In the genomic region with DNA sequence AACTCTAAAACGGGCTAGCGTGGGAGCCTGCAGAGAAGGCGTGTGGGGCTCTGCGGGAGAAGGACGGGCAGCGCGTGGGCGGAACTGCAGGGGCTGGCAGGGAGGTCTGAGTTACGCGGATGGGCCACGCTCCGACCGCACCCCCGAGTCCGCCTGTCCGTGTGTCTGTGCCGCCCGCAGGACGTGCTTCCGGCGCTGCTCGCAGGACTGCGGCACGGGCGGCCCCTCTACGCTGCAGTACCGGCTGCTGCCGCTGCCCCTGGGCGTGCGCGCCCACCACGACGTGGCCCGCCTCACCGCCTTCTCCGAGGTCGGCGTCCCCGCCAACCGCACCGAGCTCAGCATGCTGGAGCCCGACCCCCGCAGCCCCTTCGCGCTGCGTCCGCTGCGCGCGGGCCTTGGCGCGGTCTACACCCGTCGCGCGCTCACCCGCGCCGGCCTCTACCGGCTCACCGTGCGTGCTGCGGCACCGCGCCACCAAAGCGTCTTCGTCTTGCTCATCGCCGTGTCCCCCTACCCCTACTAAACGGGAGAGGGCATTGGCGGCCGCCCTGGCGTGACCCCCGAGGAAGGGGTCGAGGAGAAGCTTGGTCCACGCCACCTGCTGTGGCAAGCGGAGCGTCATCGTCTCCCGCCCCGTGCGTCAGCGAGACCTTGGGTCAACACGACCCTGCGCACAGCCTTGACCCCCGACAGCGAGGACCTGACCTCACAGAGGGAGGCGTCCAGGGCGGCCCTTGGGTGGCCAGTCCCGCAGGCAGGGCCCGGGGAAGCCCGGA, we compare ENCODE assay signal across 8 cellular contexts. TPM values are rescaled to one million over a fixed set of nuclear protein-coding genes. Genes with fewer than 3 reads are reported as not detected.
DNase-seq lines count a peak whose midpoint lies in the region; ATAC-seq and TF ChIP-seq lines count a peak whose summit lies in the region.

No MANE protein-coding gene starts in this region.

- intact Hi-C loops in adrenal gland (cut with DNase I), result no loop called here

- no peak for ATAC-seq in HG02885 (IDR thresholded peaks at IDR 0.05; ENCODE audit: poor library complexity, unreplicated experiment)
- ATAC-seq in HG03565 (IDR thresholded peaks at IDR 0.05; ENCODE audit: unreplicated experiment), result no peak

- TF ChIP-seq CTCF in adrenal gland (IDR thresholded peaks at IDR 0.05), result peak; percentile 36 to 80 (median 56)

- 0 to 9% (median 3%) methylated on average over 11 to 92 of the region's 92 CpGs for WGBS in adrenal gland, 4 donors

- no peaks in the 10 kb centered on the region for H3K9me3 ChIP-seq in adrenal gland (replicated peaks in 1 of 3)
- H3K9me3 ChIP-seq in iPS-18c (ENCODE audit: control insufficient read depth, insufficient read depth, low read length), result peaks cover 4% of the 10 kb centered on the region

- no peaks in the 10 kb centered on the region for H3K27me3 ChIP-seq in adrenal gland

- no peaks in the 10 kb centered on the region for H3K36me3 ChIP-seq in adrenal gland (replicated peaks in 1 of 2)

- TF ChIP-seq POLR2A in adrenal gland (IDR thresholded peaks at IDR 0.05), result no peak

- DNase-seq in ELF-1 (ENCODE audit: low read depth, low spot score), result peak; percentile 76
- DNase-seq in NCI-H146 treated with DMSO at 0.1 percent for 48 hours (lab: John Stamatoyannopoulos, UW; ENCODE audit: unreplicated experiment), result peak; percentile 27
- DNase-seq in adrenal gland, result peak in 5 of 7 donors; percentile 29 to 62 (median 58)
- peak; percentile 28 for DNase-seq in stimulated activated CD4-positive, alpha-beta T cell treated with anti-CD3 and anti-CD28 coated beads, Interleukin-4, amount 100 ng/mL, for 24 hours
- no peak for DNase-seq in DMS153 (lab: John Stamatoyannopoulos, UW)

- no peak overlapping the region for H3K27ac ChIP-seq in adrenal gland

- peak overlapping the region in 1 of 4 donors; percentile 11 for H3K4me3 ChIP-seq in adrenal gland
- H3K4me3 ChIP-seq in iPS-18c (ENCODE audit: insufficient read depth, low read depth, low read length), result peak overlapping the region; percentile 39

- peaks cover 3 to 13% of the 10 kb centered on the region in 2 donors for H3K4me1 ChIP-seq in adrenal gland (replicated peaks in 1 of 2)

RNA-seq across cellular contexts. Expression of a gene that starts 11.4 kb away (rescaled TPM):
- total RNA-seq in adrenal gland, result 100 to 1,000 TPM; 129 to 357 (median 232) TPM
- polyA plus RNA-seq in adrenal gland, result 100 to 1,000 TPM; 122 to 438 (median 433) TPM
